1 cellular context compared by ENCODE assay signal in genomic region chr1:236161230-236161629, GRCh38.
TF ChIP-seq lines count a peak whose summit lies in the region.

No MANE protein-coding gene starts in this region.

TF ChIP-seq in HEK293, 187 proteins besides CTCF, POLR2A, EP300 and RAD21 (continued from another document):
- peak; percentile 99 for TF ChIP-seq ZNF18 (tag by site-specific recombination; IDR thresholded peaks at IDR 0.05)
- TF ChIP-seq ZFHX2 (tag by site-specific recombination; conservative IDR thresholded peaks at IDR 0.05), result peak; percentile 100
- TF ChIP-seq, protein P1, sequence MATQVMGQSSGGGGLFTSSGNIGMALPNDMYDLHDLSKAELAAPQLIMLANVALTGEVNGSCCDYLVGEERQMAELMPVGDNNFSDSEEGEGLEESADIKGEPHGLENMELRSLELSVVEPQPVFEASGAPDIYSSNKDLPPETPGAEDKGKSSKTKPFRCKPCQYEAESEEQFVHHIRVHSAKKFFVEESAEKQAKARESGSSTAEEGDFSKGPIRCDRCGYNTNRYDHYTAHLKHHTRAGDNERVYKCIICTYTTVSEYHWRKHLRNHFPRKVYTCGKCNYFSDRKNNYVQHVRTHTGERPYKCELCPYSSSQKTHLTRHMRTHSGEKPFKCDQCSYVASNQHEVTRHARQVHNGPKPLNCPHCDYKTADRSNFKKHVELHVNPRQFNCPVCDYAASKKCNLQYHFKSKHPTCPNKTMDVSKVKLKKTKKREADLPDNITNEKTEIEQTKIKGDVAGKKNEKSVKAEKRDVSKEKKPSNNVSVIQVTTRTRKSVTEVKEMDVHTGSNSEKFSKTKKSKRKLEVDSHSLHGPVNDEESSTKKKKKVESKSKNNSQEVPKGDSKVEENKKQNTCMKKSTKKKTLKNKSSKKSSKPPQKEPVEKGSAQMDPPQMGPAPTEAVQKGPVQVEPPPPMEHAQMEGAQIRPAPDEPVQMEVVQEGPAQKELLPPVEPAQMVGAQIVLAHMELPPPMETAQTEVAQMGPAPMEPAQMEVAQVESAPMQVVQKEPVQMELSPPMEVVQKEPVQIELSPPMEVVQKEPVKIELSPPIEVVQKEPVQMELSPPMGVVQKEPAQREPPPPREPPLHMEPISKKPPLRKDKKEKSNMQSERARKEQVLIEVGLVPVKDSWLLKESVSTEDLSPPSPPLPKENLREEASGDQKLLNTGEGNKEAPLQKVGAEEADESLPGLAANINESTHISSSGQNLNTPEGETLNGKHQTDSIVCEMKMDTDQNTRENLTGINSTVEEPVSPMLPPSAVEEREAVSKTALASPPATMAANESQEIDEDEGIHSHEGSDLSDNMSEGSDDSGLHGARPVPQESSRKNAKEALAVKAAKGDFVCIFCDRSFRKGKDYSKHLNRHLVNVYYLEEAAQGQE (tag by site-specific recombination; IDR thresholded peaks at IDR 0.05), result peak; percentile 83
- 0 out of 2 replicates have a peak, but pooled peaks have one; percentile 45 for TF ChIP-seq ZNF785 (tag by site-specific recombination; IDR thresholded peaks at IDR 0.05)
